ENCODE assay signal across 30 cellular contexts in genomic region chr17:6088141-6088540, GRCh38. TPM values are rescaled to one million over a fixed set of nuclear protein-coding genes. Genes with fewer than 3 reads are reported as not detected.
"Had no signal": no experiment of that assay in that cellular context is flagged by ENCODE, and none has a peak within 500 bp of the region (broad histone marks: within the 10 kb centered on the region; RNA-seq: fewer than 3 reads in every experiment).

No MANE protein-coding gene starts in this region.

- H3K27me3 ChIP-seq: gastroesophageal sphincter had no signal

- H3K9me3 Mint-ChIP-seq: activated B cell treated with CpG ODN at 0.5 μM for 24 hours; activated CD8-positive, alpha-beta T cell treated with anti-CD3 and anti-CD28 coated beads for 36 hours; activated T-cell treated with anti-CD3 and anti-CD28 coated beads, Interleukin-2, amount 50 U/mL, for 4 hours; activated T-helper 17 cell treated with anti-CD3 and anti-CD28 coated beads, Interleukin-2, amount 50 U/mL, for 72 hours; effector memory CD8-positive, alpha-beta T cell; T-helper 2 cell treated with Interferon-gamma antibody and Interleukin-4, amounts not matched to agents 5 μg/mL and 100 μg/mL, for 36 hours had no signal

- H3K4me1 Mint-ChIP-seq: activated B cell treated with CpG ODN at 0.5 μM for 24 hours; activated T-helper 17 cell treated with anti-CD3 and anti-CD28 coated beads, Interleukin-2, amount 50 U/mL, for 72 hours; T-helper 17 cell had no signal

- H3K4me3 ChIP-seq: esophagus squamous epithelium, gastroesophageal sphincter had no signal

- H3K27me3 Mint-ChIP-seq: activated B cell treated with CpG ODN at 0.5 μM for 24 hours; activated CD8-positive, alpha-beta T cell treated with anti-CD3 and anti-CD28 coated beads for 36 hours; activated naive CD8-positive, alpha-beta T cell had no signal

- H3K4me3 Mint-ChIP-seq: activated B cell treated with CpG ODN at 0.5 μM for 24 hours; activated CD8-positive, alpha-beta T cell treated with anti-CD3 and anti-CD28 coated beads for 36 hours; activated naive CD8-positive, alpha-beta T cell; activated T-cell treated with anti-CD3 and anti-CD28 coated beads, Interleukin-2, amount 50 U/mL, for 4 hours; activated T-helper 17 cell treated with anti-CD3 and anti-CD28 coated beads, Interleukin-2, amount 50 U/mL, for 72 hours; effector memory CD8-positive, alpha-beta T cell; T-helper 2 cell treated with Interferon-gamma antibody and Interleukin-4, amounts not matched to agents 5 μg/mL and 100 μg/mL, for 36 hours had no signal

- H3K36me3 ChIP-seq: esophagus squamous epithelium, gastroesophageal sphincter had no signal

- H3K9me3 ChIP-seq: esophagus squamous epithelium, gastroesophageal sphincter had no signal

- FAIRE-seq: astrocyte, colon had no signal

- ATAC-seq: activated CD4-positive, CD25-positive, alpha-beta regulatory T cell treated with anti-CD3 and anti-CD28 coated beads, Interleukin-2, amount 50 U/mL, for 24 hours; activated CD8-positive, alpha-beta T cell treated with anti-CD3 and anti-CD28 coated beads for 36 hours; activated T-cell treated with anti-CD3 and anti-CD28 coated beads, Interleukin-2, amount 50 U/mL, for 4 hours; activated T-helper 17 cell treated with anti-CD3 and anti-CD28 coated beads, Interleukin-2, amount 50 U/mL, for 72 hours; effector memory CD8-positive, alpha-beta T cell; gastroesophageal sphincter; T-helper 17 cell had no signal

- H3K27ac Mint-ChIP-seq: activated B cell treated with CpG ODN at 0.5 μM for 24 hours; activated CD8-positive, alpha-beta T cell treated with anti-CD3 and anti-CD28 coated beads for 36 hours; activated naive CD8-positive, alpha-beta T cell; activated T-helper 17 cell treated with anti-CD3 and anti-CD28 coated beads, Interleukin-2, amount 50 U/mL, for 72 hours; effector memory CD8-positive, alpha-beta T cell; T-helper 17 cell; T-helper 2 cell treated with Interferon-gamma antibody and Interleukin-4, amounts not matched to agents 5 μg/mL and 100 μg/mL, for 36 hours had no signal

- H3K27ac ChIP-seq: esophagus squamous epithelium, gastroesophageal sphincter had no signal

- H3K36me3 Mint-ChIP-seq: activated naive CD8-positive, alpha-beta T cell had no signal

- DNase-seq: activated B cell treated with CpG ODN at 0.5 μM for 24 hours; activated CD4-positive, alpha-beta T cell treated with anti-CD3 and anti-CD28 coated beads for 48 hours; activated CD4-positive, alpha-beta T cell treated with anti-CD3 and anti-CD28 coated beads, Interleukin-2, amount 50 U/mL, for 1 hour; activated CD4-positive, alpha-beta T cell treated with anti-CD3 and anti-CD28 coated beads, Interleukin-2, amount 50 U/mL, for 48 hours; activated CD8-positive, alpha-beta memory T cell treated with anti-CD3 and anti-CD28 coated beads for 24 hours; activated CD8-positive, alpha-beta T cell treated with anti-CD3 and anti-CD28 coated beads for 36 hours; activated effector memory CD4-positive, alpha-beta T cell treated with Interleukin-2 at 50 U/mL for 16 hours; activated gamma-delta T cell treated with Interleukin-2 at 50 U/mL for 16 hours; activated naive CD4-positive, alpha-beta T cell treated with anti-CD3 and anti-CD28 coated beads, Interleukin-2, amount 50 U/mL, for 16 hours; activated naive CD4-positive, alpha-beta T cell treated with Interleukin-2 at 50 U/mL for 16 hours; activated T-cell treated with anti-CD3 and anti-CD28 coated beads, Interleukin-2, amount 50 U/mL, for 4 hours; amniotic stem cell; anterior cingulate cortex; caudate nucleus; cortex of kidney; dermis blood vessel endothelial cell; effector CD4-positive, alpha-beta T cell; effector memory CD8-positive, alpha-beta T cell; esophagus squamous epithelium; foreskin melanocyte; T-helper 1 cell; T-helper 17 cell; T1000 had no signal

- H3K4me1 ChIP-seq: esophagus squamous epithelium, gastroesophageal sphincter had no signal

RNA-seq across cellular contexts. Expression of gene WSCD1, which starts 18.0 kb away (rescaled TPM):
- total RNA-seq: activated B cell treated with CpG ODN at 0.5 μM for 24 hours; activated T-helper 17 cell treated with anti-CD3 and anti-CD28 coated beads, Interleukin-2, amount 50 U/mL, for 72 hours had no signal
